ENCODE assay signal across 8 cellular contexts in the genomic region with DNA sequence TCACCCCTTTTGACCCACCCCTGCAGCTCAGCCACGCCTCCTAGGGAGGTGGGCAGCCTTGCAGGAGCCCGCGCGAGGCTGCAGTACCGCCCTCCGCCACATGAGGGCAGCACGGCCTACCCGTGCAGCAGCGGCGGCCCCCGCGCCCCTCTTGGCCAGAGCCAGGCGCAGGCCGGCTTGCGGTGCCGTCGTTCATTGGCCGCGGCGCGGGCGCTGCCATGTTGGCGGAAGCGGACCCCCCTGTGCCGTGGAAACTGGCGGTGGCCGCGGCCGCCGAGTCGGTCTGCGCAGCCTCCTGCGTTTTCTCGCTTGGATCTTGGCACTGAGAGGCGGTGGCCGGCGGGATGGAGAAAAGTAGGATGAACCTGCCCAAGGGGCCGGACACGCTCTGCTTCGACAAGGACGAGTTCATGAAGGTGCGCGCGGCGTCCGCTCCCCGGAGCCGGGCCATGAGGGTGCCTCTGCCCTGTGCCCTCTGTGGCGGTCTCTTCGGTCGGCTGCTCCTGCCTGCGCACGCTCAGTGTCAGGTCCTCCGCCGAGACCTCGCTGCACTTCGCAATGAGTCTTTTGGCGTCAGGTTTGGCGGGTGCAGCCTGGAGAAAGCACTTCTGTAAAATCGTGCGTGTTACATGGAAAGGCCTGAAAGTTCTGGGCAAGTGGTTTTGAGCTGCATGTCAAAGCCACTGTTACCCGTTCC. TPM values are rescaled to one million over a fixed set of nuclear protein-coding genes. Genes with fewer than 3 reads are reported as not detected.
A peak's percentile ranks its signal among the peaks of the same experiment; 100 is the strongest.
DNase-seq lines count a peak whose midpoint lies in the region; ATAC-seq lines count a peak whose summit lies in the region.

A gene with protein sequence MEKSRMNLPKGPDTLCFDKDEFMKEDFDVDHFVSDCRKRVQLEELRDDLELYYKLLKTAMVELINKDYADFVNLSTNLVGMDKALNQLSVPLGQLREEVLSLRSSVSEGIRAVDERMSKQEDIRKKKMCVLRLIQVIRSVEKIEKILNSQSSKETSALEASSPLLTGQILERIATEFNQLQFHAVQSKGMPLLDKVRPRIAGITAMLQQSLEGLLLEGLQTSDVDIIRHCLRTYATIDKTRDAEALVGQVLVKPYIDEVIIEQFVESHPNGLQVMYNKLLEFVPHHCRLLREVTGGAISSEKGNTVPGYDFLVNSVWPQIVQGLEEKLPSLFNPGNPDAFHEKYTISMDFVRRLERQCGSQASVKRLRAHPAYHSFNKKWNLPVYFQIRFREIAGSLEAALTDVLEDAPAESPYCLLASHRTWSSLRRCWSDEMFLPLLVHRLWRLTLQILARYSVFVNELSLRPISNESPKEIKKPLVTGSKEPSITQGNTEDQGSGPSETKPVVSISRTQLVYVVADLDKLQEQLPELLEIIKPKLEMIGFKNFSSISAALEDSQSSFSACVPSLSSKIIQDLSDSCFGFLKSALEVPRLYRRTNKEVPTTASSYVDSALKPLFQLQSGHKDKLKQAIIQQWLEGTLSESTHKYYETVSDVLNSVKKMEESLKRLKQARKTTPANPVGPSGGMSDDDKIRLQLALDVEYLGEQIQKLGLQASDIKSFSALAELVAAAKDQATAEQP (plus strand): TSS at position 219 of the 697 bp plus-strand sequence. CDS start 126 bp downstream, at position 345.

- ATAC-seq in HG03460 (IDR thresholded peaks at IDR 0.05; ENCODE audit: unreplicated experiment) (peak; percentile 95), left lobe of liver (peak; percentile 95)

- peaks cover 39% of the 10 kb centered on the region for H3K4me1 Mint-ChIP-seq in activated CD4-positive, alpha-beta T cell treated with anti-CD3 and anti-CD28 coated beads, Interleukin-2, amount 10 ng/mL, durations not matched to agents 7 days and 5 days

- peak within 1 kb of the TSS; percentile 95 for H3K27ac Mint-ChIP-seq in activated CD4-positive, alpha-beta T cell treated with anti-CD3 and anti-CD28 coated beads, Interleukin-2, amount 10 ng/mL, durations not matched to agents 7 days and 5 days

- DNase-seq in C1 segment of cervical spinal cord (lab: John Stamatoyannopoulos, UW) (peak; percentile 69 to 98 (median 90)), GM19240 (ENCODE audit: insufficient read length, low spot score) (peak; percentile 92), NCI-H526 treated with DMSO at 0.1 percent for 48 hours (lab: John Stamatoyannopoulos, UW) (peak; percentile 74), cortex of kidney (lab: John Stamatoyannopoulos, UW) (peak; percentile 59), left lobe of liver (ENCODE audit: low spot score) (peak; percentile 95)
- peak; percentile 92 for DNase-seq in activated CD4-positive, alpha-beta T cell treated with anti-CD3 and anti-CD28 coated beads, Interleukin-2, amount 10 ng/mL, durations not matched to agents 7 days and 5 days
- peak; percentile 99 to 100 for DNase-seq in stimulated activated CD4-positive, alpha-beta T cell treated with anti-CD3 and anti-CD28 coated beads, Interleukin-2, amount 100 ng/mL, for 48 hours

- CTCF ChIA-PET in activated CD4-positive, alpha-beta T cell treated with anti-CD3 and anti-CD28 coated beads, Interleukin-2, amount 10 ng/mL, durations not matched to agents 7 days and 5 days (lab: Charles Lee): interaction anchor here (0.6 to 1.7 kb wide), 11 partner anchors 9 to 693 kb away, joined by 3 to 6 read pairs (median 3); no protein-coding TSS in a partner anchor

- H3K4me3 Mint-ChIP-seq in activated CD4-positive, alpha-beta T cell treated with anti-CD3 and anti-CD28 coated beads, Interleukin-2, amount 10 ng/mL, durations not matched to agents 7 days and 5 days: peak within 1 kb of the TSS; percentile 96

- H3K27me3 Mint-ChIP-seq in activated CD4-positive, alpha-beta T cell treated with anti-CD3 and anti-CD28 coated beads, Interleukin-2, amount 10 ng/mL, durations not matched to agents 7 days and 5 days: peaks cover 9% of the 10 kb centered on the region

- POLR2A ChIA-PET in activated CD4-positive, alpha-beta T cell treated with anti-CD3 and anti-CD28 coated beads, Interleukin-2, amount 10 ng/mL, durations not matched to agents 7 days and 5 days (lab: Charles Lee): no interaction called here

- peaks cover 2% of the 10 kb centered on the region for H3K36me3 Mint-ChIP-seq in activated CD4-positive, alpha-beta T cell treated with anti-CD3 and anti-CD28 coated beads, Interleukin-2, amount 10 ng/mL, durations not matched to agents 7 days and 5 days (ENCODE audit: low read depth)

- H3K9me3 Mint-ChIP-seq in activated CD4-positive, alpha-beta T cell treated with anti-CD3 and anti-CD28 coated beads, Interleukin-2, amount 10 ng/mL, durations not matched to agents 7 days and 5 days: no peaks in the 10 kb centered on the region

RNA-seq across cellular contexts. Expression of the gene that starts here (rescaled TPM):
- 10 to 100 TPM; 27.1 to 27.3 TPM for total RNA-seq in activated CD4-positive, alpha-beta T cell treated with anti-CD3 and anti-CD28 coated beads, Interleukin-2, amount 10 ng/mL, durations not matched to agents 7 days and 5 days
- 9.8 TPM for total RNA-seq in left lobe of liver

Comparison
In these comparisons a context has a peak if more than half of its experiments do, and no peak if none do; other contexts are left out.
1. Peak in every context shown above with its lines: DNase-seq and ATAC-seq.